ENCODE assay signal across 8 cellular contexts in genomic region chrX:118727686-118728339, GRCh38. TPM values are rescaled to one million over a fixed set of nuclear protein-coding genes. Genes with fewer than 3 reads are reported as not detected.
DNase-seq lines count a peak whose midpoint lies in the region; ATAC-seq, FAIRE-seq and TF ChIP-seq lines count a peak whose summit lies in the region.

No MANE protein-coding gene starts in this region.

- H3K27ac ChIP-seq in GM12878 (ENCODE audit: control insufficient read depth, insufficient read depth) (no peak overlapping the region), spleen (peak overlapping the region; percentile 55 to 95 (median 90))

- POLR2A ChIA-PET in GM12878 (lab: Charles Lee): interaction anchor here (1.5 kb wide), 1 partner anchor 9 kb away, joined by 5 read pairs; no protein-coding TSS in a partner anchor

- RAD21 ChIA-PET in GM12878 (lab: Charles Lee; ENCODE audit: unreplicated experiment): no interaction called here

- TF ChIP-seq CTCF in GM12878 (IDR thresholded peaks at IDR 0.05 in 2 of 3, conservative IDR thresholded peaks at IDR 0.05 in 1 of 3; ENCODE audit: control insufficient read depth in 2 of 3, extremely low read depth in 1 of 3, insufficient read depth in 1 of 3, low read depth in 3 of 3, low read length in 3 of 3): no peak
- TF ChIP-seq CTCF in spleen (IDR thresholded peaks at IDR 0.05 in 8 of 11, conservative IDR thresholded peaks at IDR 0.05 in 3 of 11): no peak

- no peaks in the 10 kb centered on the region for H3K9me3 ChIP-seq in GM12878 (replicated peaks; ENCODE audit: control insufficient read depth, insufficient read depth, low read length)
- peaks cover 0 to 4% (median 0%) of the 10 kb centered on the region in 8 donors for H3K9me3 ChIP-seq in spleen

- CTCF ChIA-PET in GM12878 (lab: Yijun Ruan, JAX): no interaction called here

- no peaks in the 10 kb centered on the region for H3K36me3 ChIP-seq in GM12878 (ENCODE audit: control insufficient read depth in 2 of 2, insufficient read depth in 2 of 2, low read length in 1 of 2)
- no peaks in the 10 kb centered on the region for H3K36me3 ChIP-seq in spleen

- H3K4me2 ChIP-seq in GM12878 (ENCODE audit: control insufficient read depth, insufficient read depth): peak overlapping the region; percentile 64

- BruUV-seq in GM12878 (replicated peaks; lab: Mats Ljungman, UMichigan): no TSS peak

- ATAC-seq in HG03432 (IDR thresholded peaks at IDR 0.05; ENCODE audit: unreplicated experiment): peak; percentile 17
- peak; percentile 8 for ATAC-seq in GM12878

- H2AFZ ChIP-seq in GM12878 (ENCODE audit: control insufficient read depth, low read depth, low read length): no peak overlapping the region

- WGBS in GM12878 (ENCODE audit: insufficient coverage, insufficient replicate concordance, low lambda C conversion rate, missing lambda C conversion rate): 39% methylated on average over 57 of the region's 73 CpGs
- 0 to 52% (median 2%) methylated on average over 21 to 73 of the region's 73 CpGs for WGBS in spleen, 5 donors

- in situ Hi-C loops in GM12878 (cut with MboI): no loop called here

- TF ChIP-seq EP300 in GM12878 (IDR thresholded peaks at IDR 0.05; ENCODE audit: borderline replicate concordance in 1 of 2, control insufficient read depth in 1 of 2, low read depth in 2 of 2, low read length in 2 of 2): no peak

- peak overlapping the region; percentile 41; the same call in 1 of the 2 replicates for H3K4me3 ChIP-seq in GM12878
- peak overlapping the region; percentile 34 to 77 (median 52) for H3K4me3 ChIP-seq in spleen

- peaks cover 8% of the 10 kb centered on the region for H3K4me1 ChIP-seq in GM12878 (ENCODE audit: control insufficient read depth, insufficient read depth, low read length)
- H3K4me1 ChIP-seq in spleen: peaks cover 0 to 68% (median 46%) of the 10 kb centered on the region in 6 donors

- intact Hi-C loops in GM12878 (cut with micrococcal nuclease; ENCODE audit: unreplicated experiment) (no loop called here), spleen (cut with DNase I; ENCODE audit: low total_unique reads) (no loop called here)

- no peak for FAIRE-seq in GM12878 (lab: Jason Lieb, UNC)

- H4K20me1 ChIP-seq in GM12878 (ENCODE audit: control insufficient read depth, insufficient read depth): no peaks in the 10 kb centered on the region

- no peaks in the 10 kb centered on the region for H3K79me2 ChIP-seq in GM12878 (ENCODE audit: control insufficient read depth, insufficient read depth, low read length)

- H3K27me3 ChIP-seq in GM12878 (replicated peaks in 1 of 2; ENCODE audit: control insufficient read depth in 2 of 2, insufficient read depth in 2 of 2, low read length in 1 of 2) (no peaks in the 10 kb centered on the region; a peak in 1 of 4 replicates), spleen (replicated peaks in 1 of 7) (peaks cover 0 to 14% (median 0%) of the 10 kb centered on the region in 7 donors)

- H3K9ac ChIP-seq in GM12878 (ENCODE audit: control insufficient read depth, insufficient read depth, low read length): no peak overlapping the region

- SMC1A ChIA-PET in GM12878 (lab: Charles Lee; ENCODE audit: uncharacterized antibody, unreplicated experiment): interaction anchor here (1.2 to 4.7 kb wide), 2 partner anchors 25 to 51 kb away, joined by 3 to 26 read pairs; no protein-coding TSS in a partner anchor

- TF ChIP-seq POLR2A in GM12878 (IDR thresholded peaks at IDR 0.05; ENCODE audit: low read depth, low read length) (no peak), spleen (IDR thresholded peaks at IDR 0.05) (no peak)

- TF ChIP-seq RAD21 in GM12878 (IDR thresholded peaks at IDR 0.05; ENCODE audit: insufficient read depth, low read depth, low read length): no peak

- DNase-seq in NCI-H524 (lab: John Stamatoyannopoulos, UW) (peak; percentile 13 to 20), NCI-H524 treated with DMSO at 0.1 percent for 48 hours (lab: John Stamatoyannopoulos, UW) (no peak), GM12878 (ENCODE audit: low read depth, low spot score) (no peak), iris pigment epithelial cell (ENCODE audit: low read depth) (peak; percentile 23), spleen (peak; percentile 83), SKM-1 (lab: John Stamatoyannopoulos, UW; ENCODE audit: unreplicated experiment) (no peak), T-helper 9 cell (no peak)

TF ChIP-seq in GM12878, 131 proteins besides CTCF, POLR2A, EP300 and RAD21:
- TF ChIP-seq BMI1 (IDR thresholded peaks at IDR 0.05; ENCODE audit: borderline replicate concordance) (no peak), SMAD1 (IDR thresholded peaks at IDR 0.05; ENCODE audit: low read depth, partially characterized antibody) (no peak), MTA2 (IDR thresholded peaks at IDR 0.05; ENCODE audit: low read depth) (no peak), NR2F1 (conservative IDR thresholded peaks at IDR 0.05) (peak; percentile 48; the same call in 1 of the 2 replicates), TBL1XR1 (IDR thresholded peaks at IDR 0.05; ENCODE audit: low read depth, low read length) (no peak), CREB1 (IDR thresholded peaks at IDR 0.05; ENCODE audit: low read depth) (0 out of 2 replicates have a peak, but pooled peaks have one; percentile 16), GABPA (IDR thresholded peaks at IDR 0.05; ENCODE audit: low read depth) (no peak), ATF7 (IDR thresholded peaks at IDR 0.05; ENCODE audit: low read depth) (no peak), EGR1 (IDR thresholded peaks at IDR 0.05; ENCODE audit: borderline replicate concordance in 1 of 2, low read depth in 2 of 2, low read length in 2 of 2) (peak in 1 of 2 experiments; percentile 68; a peak in 1 of 3 replicates), ZNF384 (IDR thresholded peaks at IDR 0.05; ENCODE audit: borderline replicate concordance, low read depth, low read length) (no peak)
TF ChIP-seq in GM12878: peak in this region for 3.

RNA-seq across cellular contexts. Expression of gene IL13RA1, which starts 0.4 kb away (rescaled TPM):
- 78.5 TPM in 2 replicates for total RNA-seq in GM12878 (2013; cell fraction: nucleolus; rRNA removed)
- total RNA-seq in GM12878 (2014; rRNA removed) (9.5 and 11.8 TPM in 2 replicates), GM12878 (2014; rRNA removed; fragmentation: Illumina TruSeq; extraction: Trizol) (13.3 and 14.0 TPM in 2 replicates), GM12878 (2021) (10.6 TPM in 2 replicates), spleen (10 to 100 TPM; 35.6 to 67.1 (median 48.3) TPM)
- 0.63 TPM for polyA plus RNA-seq in GM12878 (2011; ENCODE audit: low read depth)
- polyA plus RNA-seq in GM12878 (2011; rRNA removed) (8.0 and 11.5 TPM in 2 replicates), GM12878 (2014; fragmentation: Illumina TruSeq; extraction: Trizol) (14.2 and 18.3 TPM in 2 replicates), GM12878 (2014; fragmentation: Nextera tagmentation; extraction: Ambion mirVana) (1 to 10 TPM; 2.3 to 4.1 TPM), GM12878 (2014; rRNA removed) (7.1 and 8.7 TPM in 2 replicates), GM12878 (2016; fragmentation: Nextera tagmentation; extraction: Ambion mirVana) (1 to 10 TPM; 4.2 to 5.8 TPM), spleen (10 to 100 TPM; 17.5 to 18.6 (median 18.5) TPM)
- 2.9 and 4.2 TPM in 2 replicates for polyA plus RNA-seq in GM12878 (2011; cell fraction: cytosol; rRNA removed)
- polyA plus RNA-seq in GM12878 (2011; cell fraction: nucleus; rRNA removed): 1.3 and 2.1 TPM in 2 replicates
- polyA plus RNA-seq in GM12878 (2012): 1.2 and 1.5 TPM in 2 replicates
- polyA minus RNA-seq in GM12878 (2011; rRNA and poly(A)+ RNA removed): 3.6 and 3.7 TPM in 2 replicates
- polyA minus RNA-seq in GM12878 (2011; cell fraction: cytosol; rRNA and poly(A)+ RNA removed): 1.4 and 1.9 TPM in 2 replicates
- 0.86 and 1.2 TPM in 2 replicates for polyA minus RNA-seq in GM12878 (2011; cell fraction: nucleus; rRNA and poly(A)+ RNA removed)

Comparison
In these comparisons a context has a peak if more than half of its experiments do, and no peak if none do; other contexts are left out.
1. DNase-seq: peak in NCI-H524 (2 of 2), iris pigment epithelial cell (single experiment) and spleen (single experiment); none in NCI-H524 treated with DMSO at 0.1 percent for 48 hours (single experiment), GM12878 (single experiment), SKM-1 (single experiment) and T-helper 9 cell (single experiment).